18 cellular contexts compared by ENCODE assay signal in the genomic region with DNA sequence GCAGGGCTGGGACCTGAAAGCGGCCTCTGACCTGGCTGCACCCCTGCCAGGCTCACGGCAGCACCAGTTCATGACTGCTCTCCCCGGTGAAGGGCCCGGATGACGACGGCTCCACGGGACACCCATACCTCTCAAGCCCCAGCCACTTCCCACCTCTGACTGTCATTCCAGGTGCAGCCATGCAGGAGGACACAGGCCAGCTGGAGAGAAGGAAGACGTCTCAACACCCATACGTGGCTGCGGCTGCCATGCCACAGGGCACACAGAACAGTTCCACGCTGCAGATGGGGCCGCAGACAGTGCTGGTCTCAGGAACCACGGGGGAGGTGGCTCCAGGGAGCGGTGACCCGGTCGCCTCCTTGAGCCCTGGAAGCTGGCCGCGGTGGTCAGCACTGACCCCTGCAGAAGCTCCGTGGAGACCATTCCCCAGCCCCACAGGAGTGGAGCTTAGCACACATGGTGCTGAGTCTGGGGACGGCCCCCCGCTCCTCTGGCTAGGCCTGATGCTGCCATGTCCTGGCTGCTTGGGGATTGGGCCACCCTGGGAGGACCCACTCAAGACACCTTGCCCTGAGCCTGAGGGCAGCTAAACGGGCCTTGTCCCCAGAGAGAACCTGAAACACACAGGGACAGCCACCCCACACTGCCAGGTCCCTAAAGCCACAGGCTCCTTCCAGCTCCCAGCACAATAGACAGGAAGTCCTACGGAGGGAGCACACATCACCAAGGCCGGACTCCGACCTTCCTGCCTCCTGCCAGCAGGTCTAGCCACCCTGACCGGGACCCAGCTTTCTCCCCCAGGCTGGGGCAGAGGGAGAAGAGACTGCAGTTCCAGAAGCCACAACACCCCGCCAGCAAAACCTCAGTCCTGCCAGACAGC. TPM values are rescaled to one million over a fixed set of nuclear protein-coding genes. Genes with fewer than 3 reads are reported as not detected.
DNase-seq lines count a peak whose midpoint lies in the region; ATAC-seq and TF ChIP-seq lines count a peak whose summit lies in the region.
"Had no signal": no experiment of that assay in that cellular context is flagged by ENCODE, and none has a peak within 500 bp of the region (broad histone marks: within the 10 kb centered on the region; RNA-seq: fewer than 3 reads in every experiment).

No MANE protein-coding gene starts in this region.

- 70% methylated on average over 2 of the region's 27 CpGs for WGBS in right lobe of liver (ENCODE audit: insufficient coverage, low coverage, low lambda C conversion rate, missing lambda C conversion rate)

- H3K36me3 ChIP-seq in H7 (replicated peaks; ENCODE audit: control insufficient read depth, insufficient read depth, low read length) (no peaks in the 10 kb centered on the region; the same call in 1 of the 2 replicates), right lobe of liver (no peaks in the 10 kb centered on the region)

- no peak overlapping the region for H3K4me3 ChIP-seq in H7 (ENCODE audit: insufficient read depth, low read depth, low read length)
- H3K4me3 ChIP-seq in right lobe of liver = no peak overlapping the region
- H3K4me3 ChIP-seq: coronary artery had no signal

- no peak for TF ChIP-seq CTCF in right lobe of liver (IDR thresholded peaks at IDR 0.05)

- H3K4me1 ChIP-seq in right lobe of liver = no peaks in the 10 kb centered on the region

- no peak for TF ChIP-seq POLR2A in right lobe of liver (IDR thresholded peaks at IDR 0.05)

- H3K27ac ChIP-seq in right lobe of liver = no peak overlapping the region
- H3K27ac ChIP-seq: coronary artery had no signal

- no peaks in the 10 kb centered on the region for H3K27me3 ChIP-seq in H7 (ENCODE audit: control insufficient read depth, insufficient read depth, low read length)
- no peaks in the 10 kb centered on the region for H3K27me3 ChIP-seq in right lobe of liver

- intact Hi-C loops in right lobe of liver (cut with DNase I) = no loop called here
- intact Hi-C loops in sciatic nerve (cut with DNase I) = no loop called here

- H3K9me3 ChIP-seq in right lobe of liver = no peaks in the 10 kb centered on the region

- ATAC-seq in right lobe of liver = no peak
- ATAC-seq in sciatic nerve = no peak
- no peak for ATAC-seq in GM18511 (IDR thresholded peaks at IDR 0.05; ENCODE audit: unreplicated experiment)
- ATAC-seq in GM18519 (IDR thresholded peaks at IDR 0.05; ENCODE audit: low FRiP score, unreplicated experiment) = no peak
- ATAC-seq: T-helper 17 cell, WTC11 had no signal

- DNase-seq in H7 (peak; percentile 41), RPMI7951 (ENCODE audit: low read depth) (peak; percentile 68), right lobe of liver (peak; percentile 8 to 35 (median 34)), sciatic nerve (ENCODE audit: low spot score) (peak; percentile 51), germinal center (ENCODE audit: low spot score) (no peak)
- DNase-seq: activated gamma-delta T cell; GF-D8; MM.1S; NCI-H187 treated with DMSO at 0.1 percent for 48 hours; NCI-H446 treated with DMSO at 0.1 percent for 48 hours; SHP77 treated with DMSO at 0.1 percent for 48 hours; stimulated activated CD4-positive, alpha-beta T cell treated with anti-CD3 and anti-CD28 coated beads, Interleukin-2, amount 100 ng/mL, for 48 hours had no signal

RNA-seq across cellular contexts. Expression of gene WNT9A, which starts 8.6 kb away (rescaled TPM):
- 3.2 and 4.0 TPM in 2 replicates for total RNA-seq in H7 (2014; rRNA removed; shearing (Covaris generic))
- 9.5 and 14.0 TPM in 2 replicates for total RNA-seq in RPMI7951 (2014; rRNA removed; shearing (Covaris generic))
- total RNA-seq in right lobe of liver = under 1 TPM in 5 of 6 experiments, not detected in 1; 0.09 to 0.19 (median 0.10) TPM
- total RNA-seq in sciatic nerve = 11.4 TPM
- total RNA-seq: activated CD8-positive, alpha-beta memory T cell treated with anti-CD3 and anti-CD28 coated beads for 36 hours had no signal
